In the genomic region with DNA sequence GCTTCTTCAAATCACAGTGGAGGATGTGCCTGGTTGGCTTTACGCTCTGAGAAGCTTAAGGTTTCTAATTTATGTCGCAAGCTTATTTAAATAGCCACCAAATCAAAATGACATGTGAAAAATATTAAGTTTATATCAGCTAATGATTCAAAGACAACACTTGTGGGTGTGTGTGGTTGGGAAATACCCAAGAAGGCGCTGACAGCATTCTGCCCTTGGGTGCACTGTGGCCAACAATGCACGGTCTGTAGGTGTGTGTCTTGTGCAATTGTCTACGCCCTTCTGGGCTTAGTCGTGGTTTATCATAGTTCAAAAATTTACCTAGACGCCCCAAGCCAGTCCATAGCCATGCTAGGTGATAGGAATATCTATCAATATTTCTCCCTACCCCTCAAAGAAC, we compare ENCODE assay signal across 11 cellular contexts.
DNase-seq lines count a peak whose midpoint lies in the region; ATAC-seq and TF ChIP-seq lines count a peak whose summit lies in the region.
"Had no signal": no experiment of that assay in that cellular context is flagged by ENCODE, and none has a peak within 500 bp of the region (broad histone marks: within the 10 kb centered on the region; RNA-seq: fewer than 3 reads in every experiment).

No MANE protein-coding gene starts in this region.

- H3K36me3 Mint-ChIP-seq in activated naive CD8-positive, alpha-beta T cell treated with anti-CD3 and anti-CD28 coated beads, Interleukin-2, amount 50 U/mL, for 24 hours (ENCODE audit: low read depth) = no peaks in the 10 kb centered on the region
- peaks cover 54% of the 10 kb centered on the region for H3K36me3 Mint-ChIP-seq in type B pancreatic cell

- no peak for TF ChIP-seq CTCF in type B pancreatic cell (conservative IDR thresholded peaks at IDR 0.05)

- ATAC-seq in HG02981 (IDR thresholded peaks at IDR 0.05; ENCODE audit: unreplicated experiment) = peak; percentile 96
- ATAC-seq in activated naive CD8-positive, alpha-beta T cell treated with anti-CD3 and anti-CD28 coated beads, Interleukin-2, amount 50 U/mL, for 24 hours = peak; percentile 83

- H3K4me3 Mint-ChIP-seq in activated naive CD8-positive, alpha-beta T cell treated with anti-CD3 and anti-CD28 coated beads, Interleukin-2, amount 50 U/mL, for 24 hours = no peak overlapping the region
- peak overlapping the region; percentile 51 for H3K4me3 Mint-ChIP-seq in type B pancreatic cell
- H3K4me3 Mint-ChIP-seq: activated T-cell treated with anti-CD3 and anti-CD28 coated beads, Interleukin-2, amount 50 U/mL, for 4 hours; nephron had no signal

- H3K4me1 Mint-ChIP-seq in activated naive CD8-positive, alpha-beta T cell treated with anti-CD3 and anti-CD28 coated beads, Interleukin-2, amount 50 U/mL, for 24 hours = peaks cover 2% of the 10 kb centered on the region
- H3K4me1 Mint-ChIP-seq in type B pancreatic cell (ENCODE audit: unreplicated experiment) = peaks cover 39% of the 10 kb centered on the region
- H3K4me1 Mint-ChIP-seq: nephron had no signal

- no peak overlapping the region for H3K27ac Mint-ChIP-seq in activated naive CD8-positive, alpha-beta T cell treated with anti-CD3 and anti-CD28 coated beads, Interleukin-2, amount 50 U/mL, for 24 hours
- H3K27ac Mint-ChIP-seq in type B pancreatic cell = peak overlapping the region; percentile 98

- peak; percentile 2 to 6 for DNase-seq in stimulated activated CD4-positive, alpha-beta T cell treated with anti-CD3 and anti-CD28 coated beads, Interleukin-15, amount 100 ng/mL, for 48 hours (ENCODE audit: low read depth in 2 of 2)
- no peak for DNase-seq in stimulated activated CD4-positive, alpha-beta T cell treated with anti-CD3 and anti-CD28 coated beads, Interleukin-12 subunit alpha, Interleukin-12 subunit beta, amount 100 ng/mL, for 4 hours
- DNase-seq in activated naive CD8-positive, alpha-beta T cell treated with anti-CD3 and anti-CD28 coated beads, Interleukin-2, amount 50 U/mL, for 24 hours = no peak
- DNase-seq in type B pancreatic cell (ENCODE audit: extremely low spot score, unreplicated experiment) (no peak), NCI-H446 (lab: John Stamatoyannopoulos, UW) (no peak), NCI-H69 (lab: John Stamatoyannopoulos, UW) (no peak), medulla oblongata (ENCODE audit: extremely low spot score) (no peak)
- DNase-seq: activated T-cell treated with anti-CD3 and anti-CD28 coated beads, Interleukin-2, amount 50 U/mL, for 4 hours; BE2C had no signal

- H3K9me3 Mint-ChIP-seq in activated naive CD8-positive, alpha-beta T cell treated with anti-CD3 and anti-CD28 coated beads, Interleukin-2, amount 50 U/mL, for 24 hours = no peaks in the 10 kb centered on the region
- no peaks in the 10 kb centered on the region for H3K9me3 Mint-ChIP-seq in type B pancreatic cell
- H3K9me3 Mint-ChIP-seq: activated T-cell treated with anti-CD3 and anti-CD28 coated beads, Interleukin-2, amount 50 U/mL, for 4 hours; nephron had no signal

- no peaks in the 10 kb centered on the region for H3K27me3 Mint-ChIP-seq in activated naive CD8-positive, alpha-beta T cell treated with anti-CD3 and anti-CD28 coated beads, Interleukin-2, amount 50 U/mL, for 24 hours
- H3K27me3 Mint-ChIP-seq in type B pancreatic cell = no peaks in the 10 kb centered on the region

Comparison
In these comparisons a context has a peak if more than half of its experiments do, and no peak if none do; other contexts are left out.
1. DNase-seq: peak in stimulated activated CD4-positive, alpha-beta T cell treated with anti-CD3 and anti-CD28 coated beads, Interleukin-15, amount 100 ng/mL, for 48 hours (2 of 2); none in stimulated activated CD4-positive, alpha-beta T cell treated with anti-CD3 and anti-CD28 coated beads, Interleukin-12 subunit alpha, Interleukin-12 subunit beta, amount 100 ng/mL, for 4 hours (single experiment), activated naive CD8-positive, alpha-beta T cell treated with anti-CD3 and anti-CD28 coated beads, Interleukin-2, amount 50 U/mL, for 24 hours (single experiment), type B pancreatic cell (single experiment), NCI-H446 (0 of 2), NCI-H69 (single experiment) and medulla oblongata (single experiment).